23 cellular contexts compared by ENCODE assay signal in genomic region chr1:169196566-169196965, GRCh38.
"Had no signal": no experiment of that assay in that cellular context is flagged by ENCODE, and none has a peak within 500 bp of the region (broad histone marks: within the 10 kb centered on the region; RNA-seq: fewer than 3 reads in every experiment).

No MANE protein-coding gene starts in this region.

- H3K27ac Mint-ChIP-seq: activated CD8-positive, alpha-beta T cell treated with anti-CD3 and anti-CD28 coated beads for 36 hours; activated naive CD4-positive, alpha-beta T cell treated with anti-CD3 and anti-CD28 coated beads for 36 hours; activated naive CD4-positive, alpha-beta T cell treated with anti-CD3 and anti-CD28 coated beads, Interleukin-2, amount 50 U/mL, for 72 hours; activated T-helper 1 cell treated with anti-CD3 and anti-CD28 coated beads, Interleukin-12 subunit alpha, Interleukin-12 subunit beta, Interleukin-2, Interleukin-4 antibody, amounts not matched to agents 30 ng/mL and 10 ng/mL and 1 ng/mL, durations not matched to agents 14 hours and 24 hours and 36 hours; T-helper 2 cell treated with Interferon-gamma antibody and Interleukin-4, amounts not matched to agents 5 μg/mL and 100 μg/mL, for 36 hours had no signal

- DNase-seq: activated CD4-positive, alpha-beta T cell treated with anti-CD3 and anti-CD28 coated beads for 1 hour; activated CD4-positive, alpha-beta T cell treated with anti-CD3 and anti-CD28 coated beads for 48 hours; activated CD4-positive, CD25-positive, alpha-beta regulatory T cell; activated CD8-positive, alpha-beta T cell treated with anti-CD3 and anti-CD28 coated beads for 36 hours; activated gamma-delta T cell treated with Interleukin-2 at 50 U/mL for 16 hours; activated naive CD4-positive, alpha-beta T cell treated with anti-CD3 and anti-CD28 coated beads for 36 hours; activated T-cell treated with anti-CD3 and anti-CD28 coated beads for 4 hours; activated T-cell treated with anti-CD3 and anti-CD28 coated beads, Interleukin-2, amount 50 U/mL, for 4 hours; adrenal gland; NCI-H1092 treated with DMSO at 0.1 percent for 48 hours; NCI-H1417; NCI-H187 treated with DMSO at 0.1 percent for 48 hours; NCI-H2081 treated with DMSO at 0.1 percent for 48 hours; NCI-H345; NCI-H524 treated with DMSO at 0.1 percent for 48 hours; SHP77; SJCRH30; WERI-Rb-1 had no signal

- H3K4me3 Mint-ChIP-seq: activated CD8-positive, alpha-beta T cell treated with anti-CD3 and anti-CD28 coated beads for 36 hours; activated naive CD4-positive, alpha-beta T cell treated with anti-CD3 and anti-CD28 coated beads for 36 hours; activated T-cell treated with anti-CD3 and anti-CD28 coated beads, Interleukin-2, amount 50 U/mL, for 4 hours; activated T-helper 1 cell treated with anti-CD3 and anti-CD28 coated beads, Interleukin-12 subunit alpha, Interleukin-12 subunit beta, Interleukin-2, Interleukin-4 antibody, amounts not matched to agents 30 ng/mL and 10 ng/mL and 1 ng/mL, durations not matched to agents 14 hours and 24 hours and 36 hours; T-helper 2 cell treated with Interferon-gamma antibody and Interleukin-4, amounts not matched to agents 5 μg/mL and 100 μg/mL, for 36 hours had no signal

- H3K36me3 Mint-ChIP-seq: activated naive CD4-positive, alpha-beta T cell treated with anti-CD3 and anti-CD28 coated beads, Interleukin-2, amount 50 U/mL, for 72 hours had no signal

- H3K27me3 Mint-ChIP-seq: activated CD8-positive, alpha-beta T cell treated with anti-CD3 and anti-CD28 coated beads for 36 hours had no signal

- ATAC-seq: activated CD8-positive, alpha-beta T cell treated with anti-CD3 and anti-CD28 coated beads for 36 hours; activated naive CD4-positive, alpha-beta T cell treated with anti-CD3 and anti-CD28 coated beads, Interleukin-2, amount 50 U/mL, for 72 hours; activated T-cell treated with anti-CD3 and anti-CD28 coated beads, Interleukin-2, amount 50 U/mL, for 4 hours; K562; Panc1 had no signal

- H3K9me3 Mint-ChIP-seq: activated naive CD4-positive, alpha-beta T cell treated with anti-CD3 and anti-CD28 coated beads for 36 hours; activated naive CD4-positive, alpha-beta T cell treated with anti-CD3 and anti-CD28 coated beads, Interleukin-2, amount 50 U/mL, for 72 hours had no signal
